ENCODE assay signal across 12 cellular contexts in the genomic region with DNA sequence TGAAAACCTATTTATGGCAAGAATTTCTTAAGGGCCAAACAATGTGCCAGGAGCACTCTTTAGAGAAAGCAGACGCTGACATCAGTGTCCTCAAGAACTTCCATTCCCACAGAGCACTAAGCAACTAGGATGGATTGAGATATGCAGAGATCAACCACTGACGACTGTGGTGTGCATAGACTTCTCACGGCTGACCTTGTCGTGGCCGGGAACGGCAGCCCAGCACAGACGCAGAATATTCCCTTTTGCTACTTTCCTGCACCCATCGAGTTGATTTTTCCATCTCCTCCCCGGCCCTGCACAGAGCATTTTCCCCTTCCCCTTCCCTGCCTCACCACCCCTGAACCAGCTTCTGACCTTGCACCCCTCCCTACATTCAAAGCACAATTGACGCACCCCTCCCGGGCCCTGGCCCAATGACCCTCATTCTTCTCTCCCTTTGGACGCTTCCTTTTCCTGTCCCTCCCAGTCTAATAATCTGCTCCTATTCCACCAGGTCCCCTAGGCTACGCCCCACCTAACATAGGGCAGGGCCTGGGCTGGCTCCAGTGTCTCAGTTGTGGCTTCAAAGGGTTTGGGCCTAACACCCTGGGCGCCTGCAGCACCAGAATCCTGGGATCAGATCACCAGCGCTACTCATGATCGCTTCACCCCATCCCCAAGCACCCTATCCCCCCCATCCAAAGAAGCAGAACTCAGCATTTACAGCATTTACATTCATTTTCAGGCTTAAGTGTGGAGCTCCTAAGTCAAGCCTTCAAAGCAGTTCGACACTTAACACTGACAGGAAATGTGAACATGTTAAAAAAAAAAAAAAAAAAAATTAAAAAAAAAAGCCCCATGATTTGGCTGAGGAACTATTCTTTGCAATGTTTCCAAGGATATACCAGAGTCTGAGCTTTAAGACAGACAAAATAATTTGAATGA.
A peak's percentile ranks its signal among the peaks of the same experiment; 100 is the strongest.
DNase-seq lines count a peak whose midpoint lies in the region; ATAC-seq and TF ChIP-seq lines count a peak whose summit lies in the region.
"Had no signal": no experiment of that assay in that cellular context is flagged by ENCODE, and none has a peak within 500 bp of the region (broad histone marks: within the 10 kb centered on the region; RNA-seq: fewer than 3 reads in every experiment).

No MANE protein-coding gene starts in this region.

- peaks cover 60% of the 10 kb centered on the region for H3K4me1 Mint-ChIP-seq in CD14-positive monocyte
- H3K4me1 Mint-ChIP-seq in mesothelial cell of epicardium: peaks cover 76% of the 10 kb centered on the region

- peak overlapping the region; percentile 34 for H3K27ac ChIP-seq in RWPE1
- H3K27ac ChIP-seq: SJCRH30 had no signal

- no peak for ATAC-seq in GM18873 (IDR thresholded peaks at IDR 0.05; ENCODE audit: low FRiP score, unreplicated experiment)
- no peak for ATAC-seq in GM21576 (IDR thresholded peaks at IDR 0.05; ENCODE audit: unreplicated experiment)

- H3K27ac Mint-ChIP-seq in CD14-positive monocyte (peak overlapping the region in 5 of 7 donors; percentile 13 to 46 (median 41)), mesothelial cell of epicardium (peak overlapping the region; percentile 91)

- intact Hi-C loops in CD14-positive monocyte (cut with micrococcal nuclease): no loop called here

- H3K9me3 Mint-ChIP-seq in CD14-positive monocyte: no peaks in the 10 kb centered on the region
- no peaks in the 10 kb centered on the region for H3K9me3 Mint-ChIP-seq in mesothelial cell of epicardium

- POLR2A ChIA-PET in RWPE1 (lab: Yijun Ruan, JAX; ENCODE audit: low non-redundant PET): interaction anchor here (0.6 kb wide), 1 partner anchor 505 kb away, joined by 3 read pairs; no protein-coding TSS in a partner anchor

- TF ChIP-seq CTCF in CD14-positive monocyte (IDR thresholded peaks at IDR 0.05) (no peak), RWPE1 (conservative IDR thresholded peaks at IDR 0.05; ENCODE audit: low read depth) (no peak), mesothelial cell of epicardium (IDR thresholded peaks at IDR 0.05; ENCODE audit: unreplicated experiment) (no peak)

- H3K27me3 Mint-ChIP-seq in CD14-positive monocyte (ENCODE audit: low read depth in 3 of 3) (peaks cover 0 to 2% (median 0%) of the 10 kb centered on the region in 3 donors), mesothelial cell of epicardium (ENCODE audit: low read depth) (no peaks in the 10 kb centered on the region)

- H3K36me3 Mint-ChIP-seq in CD14-positive monocyte (peaks cover 19 to 25% of the 10 kb centered on the region in 2 donors), mesothelial cell of epicardium (peaks cover 8% of the 10 kb centered on the region)

- no peak for DNase-seq in CD14-positive monocyte (ENCODE audit: low spot score)
- DNase-seq in RWPE1 (ENCODE audit: low spot score): no peak
- peak; percentile 37 to 66 for DNase-seq in dermis microvascular lymphatic vessel endothelial cell (ENCODE audit: low read depth in 2 of 2)
- DNase-seq in mesothelial cell of epicardium (ENCODE audit: low spot score in 2 of 2, unreplicated experiment in 2 of 2): no peak
- DNase-seq in NOMO-1 (lab: John Stamatoyannopoulos, UW; ENCODE audit: unreplicated experiment in 2 of 2): no peak
- no peak for DNase-seq in NCI-H1694 treated with DMSO at 0.1 percent for 48 hours (lab: John Stamatoyannopoulos, UW)
- DNase-seq: effector CD8-positive, alpha-beta T cell; NCI-H1048; NCI-H524; SJCRH30 had no signal

- H3K4me3 Mint-ChIP-seq in CD14-positive monocyte (no peak overlapping the region), mesothelial cell of epicardium (no peak overlapping the region)

- CTCF ChIA-PET in RWPE1 (lab: Yijun Ruan, JAX): no interaction called here

Comparison
In these comparisons a context has a peak if more than half of its experiments do, and no peak if none do; other contexts are left out.
1. DNase-seq: peak in dermis microvascular lymphatic vessel endothelial cell (2 of 2); none in CD14-positive monocyte (single experiment), RWPE1 (single experiment), mesothelial cell of epicardium (0 of 2), NOMO-1 (0 of 2) and NCI-H1694 treated with DMSO at 0.1 percent for 48 hours (single experiment).